In the genomic region with DNA sequence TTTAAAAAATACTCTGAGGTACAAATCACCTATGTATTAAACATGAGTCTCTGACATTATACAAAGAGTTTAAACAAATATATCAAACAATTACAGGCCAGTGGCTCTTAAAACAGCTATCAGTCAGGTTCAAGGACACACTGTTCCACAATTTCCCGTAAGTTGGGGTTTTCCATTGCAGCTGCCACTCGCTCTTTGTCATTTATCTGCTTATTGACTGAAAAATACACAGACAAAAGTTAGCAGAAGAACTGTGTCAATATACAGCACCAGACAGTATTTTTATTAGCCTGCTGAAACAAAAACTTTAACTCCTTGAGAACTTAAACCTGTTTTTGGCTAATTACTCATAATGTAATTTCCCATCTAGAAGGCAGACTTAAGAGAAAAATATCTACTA, we compare ENCODE assay signal across 1 cellular context.
TF ChIP-seq lines count a peak whose summit lies in the region.

No MANE protein-coding gene starts in this region.

TF ChIP-seq in HepG2, 621 proteins besides CTCF, POLR2A, EP300 and RAD21 (continued from another document and continues in another):
- TF ChIP-seq, protein P1, sequence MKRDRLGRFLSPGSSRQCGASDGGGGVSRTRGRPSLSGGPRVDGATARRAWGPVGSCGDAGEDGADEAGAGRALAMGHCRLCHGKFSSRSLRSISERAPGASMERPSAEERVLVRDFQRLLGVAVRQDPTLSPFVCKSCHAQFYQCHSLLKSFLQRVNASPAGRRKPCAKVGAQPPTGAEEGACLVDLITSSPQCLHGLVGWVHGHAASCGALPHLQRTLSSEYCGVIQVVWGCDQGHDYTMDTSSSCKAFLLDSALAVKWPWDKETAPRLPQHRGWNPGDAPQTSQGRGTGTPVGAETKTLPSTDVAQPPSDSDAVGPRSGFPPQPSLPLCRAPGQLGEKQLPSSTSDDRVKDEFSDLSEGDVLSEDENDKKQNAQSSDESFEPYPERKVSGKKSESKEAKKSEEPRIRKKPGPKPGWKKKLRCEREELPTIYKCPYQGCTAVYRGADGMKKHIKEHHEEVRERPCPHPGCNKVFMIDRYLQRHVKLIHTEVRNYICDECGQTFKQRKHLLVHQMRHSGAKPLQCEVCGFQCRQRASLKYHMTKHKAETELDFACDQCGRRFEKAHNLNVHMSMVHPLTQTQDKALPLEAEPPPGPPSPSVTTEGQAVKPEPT (CRISPR knock-in tag; IDR thresholded peaks at IDR 0.05; ENCODE audit: low read depth), result no peak
- no peak for TF ChIP-seq POLR2AphosphoS2 (IDR thresholded peaks at IDR 0.05; ENCODE audit: low read depth, low read length)
- TF ChIP-seq ZNF678 (CRISPR knock-in tag; IDR thresholded peaks at IDR 0.05), result no peak
- no peak for TF ChIP-seq ZNF879 (CRISPR knock-in tag; IDR thresholded peaks at IDR 0.05)
- TF ChIP-seq, protein P2, sequence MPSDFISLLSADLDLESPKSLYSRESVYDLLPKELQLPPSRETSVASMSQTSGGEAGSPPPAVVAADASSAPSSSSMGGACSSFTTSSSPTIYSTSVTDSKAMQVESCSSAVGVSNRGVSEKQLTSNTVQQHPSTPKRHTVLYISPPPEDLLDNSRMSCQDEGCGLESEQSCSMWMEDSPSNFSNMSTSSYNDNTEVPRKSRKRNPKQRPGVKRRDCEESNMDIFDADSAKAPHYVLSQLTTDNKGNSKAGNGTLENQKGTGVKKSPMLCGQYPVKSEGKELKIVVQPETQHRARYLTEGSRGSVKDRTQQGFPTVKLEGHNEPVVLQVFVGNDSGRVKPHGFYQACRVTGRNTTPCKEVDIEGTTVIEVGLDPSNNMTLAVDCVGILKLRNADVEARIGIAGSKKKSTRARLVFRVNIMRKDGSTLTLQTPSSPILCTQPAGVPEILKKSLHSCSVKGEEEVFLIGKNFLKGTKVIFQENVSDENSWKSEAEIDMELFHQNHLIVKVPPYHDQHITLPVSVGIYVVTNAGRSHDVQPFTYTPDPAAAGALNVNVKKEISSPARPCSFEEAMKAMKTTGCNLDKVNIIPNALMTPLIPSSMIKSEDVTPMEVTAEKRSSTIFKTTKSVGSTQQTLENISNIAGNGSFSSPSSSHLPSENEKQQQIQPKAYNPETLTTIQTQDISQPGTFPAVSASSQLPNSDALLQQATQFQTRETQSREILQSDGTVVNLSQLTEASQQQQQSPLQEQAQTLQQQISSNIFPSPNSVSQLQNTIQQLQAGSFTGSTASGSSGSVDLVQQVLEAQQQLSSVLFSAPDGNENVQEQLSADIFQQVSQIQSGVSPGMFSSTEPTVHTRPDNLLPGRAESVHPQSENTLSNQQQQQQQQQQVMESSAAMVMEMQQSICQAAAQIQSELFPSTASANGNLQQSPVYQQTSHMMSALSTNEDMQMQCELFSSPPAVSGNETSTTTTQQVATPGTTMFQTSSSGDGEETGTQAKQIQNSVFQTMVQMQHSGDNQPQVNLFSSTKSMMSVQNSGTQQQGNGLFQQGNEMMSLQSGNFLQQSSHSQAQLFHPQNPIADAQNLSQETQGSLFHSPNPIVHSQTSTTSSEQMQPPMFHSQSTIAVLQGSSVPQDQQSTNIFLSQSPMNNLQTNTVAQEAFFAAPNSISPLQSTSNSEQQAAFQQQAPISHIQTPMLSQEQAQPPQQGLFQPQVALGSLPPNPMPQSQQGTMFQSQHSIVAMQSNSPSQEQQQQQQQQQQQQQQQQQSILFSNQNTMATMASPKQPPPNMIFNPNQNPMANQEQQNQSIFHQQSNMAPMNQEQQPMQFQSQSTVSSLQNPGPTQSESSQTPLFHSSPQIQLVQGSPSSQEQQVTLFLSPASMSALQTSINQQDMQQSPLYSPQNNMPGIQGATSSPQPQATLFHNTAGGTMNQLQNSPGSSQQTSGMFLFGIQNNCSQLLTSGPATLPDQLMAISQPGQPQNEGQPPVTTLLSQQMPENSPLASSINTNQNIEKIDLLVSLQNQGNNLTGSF (CRISPR knock-in tag; IDR thresholded peaks at IDR 0.05), result no peak
- TF ChIP-seq, protein P3, sequence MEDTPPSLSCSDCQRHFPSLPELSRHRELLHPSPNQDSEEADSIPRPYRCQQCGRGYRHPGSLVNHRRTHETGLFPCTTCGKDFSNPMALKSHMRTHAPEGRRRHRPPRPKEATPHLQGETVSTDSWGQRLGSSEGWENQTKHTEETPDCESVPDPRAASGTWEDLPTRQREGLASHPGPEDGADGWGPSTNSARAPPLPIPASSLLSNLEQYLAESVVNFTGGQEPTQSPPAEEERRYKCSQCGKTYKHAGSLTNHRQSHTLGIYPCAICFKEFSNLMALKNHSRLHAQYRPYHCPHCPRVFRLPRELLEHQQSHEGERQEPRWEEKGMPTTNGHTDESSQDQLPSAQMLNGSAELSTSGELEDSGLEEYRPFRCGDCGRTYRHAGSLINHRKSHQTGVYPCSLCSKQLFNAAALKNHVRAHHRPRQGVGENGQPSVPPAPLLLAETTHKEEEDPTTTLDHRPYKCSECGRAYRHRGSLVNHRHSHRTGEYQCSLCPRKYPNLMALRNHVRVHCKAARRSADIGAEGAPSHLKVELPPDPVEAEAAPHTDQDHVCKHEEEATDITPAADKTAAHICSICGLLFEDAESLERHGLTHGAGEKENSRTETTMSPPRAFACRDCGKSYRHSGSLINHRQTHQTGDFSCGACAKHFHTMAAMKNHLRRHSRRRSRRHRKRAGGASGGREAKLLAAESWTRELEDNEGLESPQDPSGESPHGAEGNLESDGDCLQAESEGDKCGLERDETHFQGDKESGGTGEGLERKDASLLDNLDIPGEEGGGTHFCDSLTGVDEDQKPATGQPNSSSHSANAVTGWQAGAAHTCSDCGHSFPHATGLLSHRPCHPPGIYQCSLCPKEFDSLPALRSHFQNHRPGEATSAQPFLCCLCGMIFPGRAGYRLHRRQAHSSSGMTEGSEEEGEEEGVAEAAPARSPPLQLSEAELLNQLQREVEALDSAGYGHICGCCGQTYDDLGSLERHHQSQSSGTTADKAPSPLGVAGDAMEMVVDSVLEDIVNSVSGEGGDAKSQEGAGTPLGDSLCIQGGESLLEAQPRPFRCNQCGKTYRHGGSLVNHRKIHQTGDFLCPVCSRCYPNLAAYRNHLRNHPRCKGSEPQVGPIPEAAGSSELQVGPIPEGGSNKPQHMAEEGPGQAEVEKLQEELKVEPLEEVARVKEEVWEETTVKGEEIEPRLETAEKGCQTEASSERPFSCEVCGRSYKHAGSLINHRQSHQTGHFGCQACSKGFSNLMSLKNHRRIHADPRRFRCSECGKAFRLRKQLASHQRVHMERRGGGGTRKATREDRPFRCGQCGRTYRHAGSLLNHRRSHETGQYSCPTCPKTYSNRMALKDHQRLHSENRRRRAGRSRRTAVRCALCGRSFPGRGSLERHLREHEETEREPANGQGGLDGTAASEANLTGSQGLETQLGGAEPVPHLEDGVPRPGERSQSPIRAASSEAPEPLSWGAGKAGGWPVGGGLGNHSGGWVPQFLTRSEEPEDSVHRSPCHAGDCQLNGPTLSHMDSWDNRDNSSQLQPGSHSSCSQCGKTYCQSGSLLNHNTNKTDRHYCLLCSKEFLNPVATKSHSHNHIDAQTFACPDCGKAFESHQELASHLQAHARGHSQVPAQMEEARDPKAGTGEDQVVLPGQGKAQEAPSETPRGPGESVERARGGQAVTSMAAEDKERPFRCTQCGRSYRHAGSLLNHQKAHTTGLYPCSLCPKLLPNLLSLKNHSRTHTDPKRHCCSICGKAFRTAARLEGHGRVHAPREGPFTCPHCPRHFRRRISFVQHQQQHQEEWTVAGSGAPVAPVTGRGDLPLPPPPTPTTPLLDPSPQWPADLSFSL (CRISPR knock-in tag; IDR thresholded peaks at IDR 0.05), result no peak
- no peak; the same call in 1 of the 2 replicates for TF ChIP-seq TCF7L2 (IDR thresholded peaks at IDR 0.05; ENCODE audit: low read depth, low read length)
- no peak for TF ChIP-seq ZNF713 (CRISPR knock-in tag; IDR thresholded peaks at IDR 0.05)
- TF ChIP-seq ZNF850 (CRISPR knock-in tag; conservative IDR thresholded peaks at IDR 0.05), result no peak
- no peak for TF ChIP-seq ZNF501 (CRISPR knock-in tag; IDR thresholded peaks at IDR 0.05)
- TF ChIP-seq SIN3B (IDR thresholded peaks at IDR 0.05; ENCODE audit: low read length), result no peak
- TF ChIP-seq, protein P4, sequence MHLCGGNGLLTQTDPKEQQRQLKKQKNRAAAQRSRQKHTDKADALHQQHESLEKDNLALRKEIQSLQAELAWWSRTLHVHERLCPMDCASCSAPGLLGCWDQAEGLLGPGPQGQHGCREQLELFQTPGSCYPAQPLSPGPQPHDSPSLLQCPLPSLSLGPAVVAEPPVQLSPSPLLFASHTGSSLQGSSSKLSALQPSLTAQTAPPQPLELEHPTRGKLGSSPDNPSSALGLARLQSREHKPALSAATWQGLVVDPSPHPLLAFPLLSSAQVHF (CRISPR knock-in tag; IDR thresholded peaks at IDR 0.05), result no peak
- TF ChIP-seq ZBTB21 (CRISPR knock-in tag; IDR thresholded peaks at IDR 0.05), result no peak
- no peak for TF ChIP-seq BORCS8-MEF2B (CRISPR knock-in tag; IDR thresholded peaks at IDR 0.05)
- TF ChIP-seq, protein P5, sequence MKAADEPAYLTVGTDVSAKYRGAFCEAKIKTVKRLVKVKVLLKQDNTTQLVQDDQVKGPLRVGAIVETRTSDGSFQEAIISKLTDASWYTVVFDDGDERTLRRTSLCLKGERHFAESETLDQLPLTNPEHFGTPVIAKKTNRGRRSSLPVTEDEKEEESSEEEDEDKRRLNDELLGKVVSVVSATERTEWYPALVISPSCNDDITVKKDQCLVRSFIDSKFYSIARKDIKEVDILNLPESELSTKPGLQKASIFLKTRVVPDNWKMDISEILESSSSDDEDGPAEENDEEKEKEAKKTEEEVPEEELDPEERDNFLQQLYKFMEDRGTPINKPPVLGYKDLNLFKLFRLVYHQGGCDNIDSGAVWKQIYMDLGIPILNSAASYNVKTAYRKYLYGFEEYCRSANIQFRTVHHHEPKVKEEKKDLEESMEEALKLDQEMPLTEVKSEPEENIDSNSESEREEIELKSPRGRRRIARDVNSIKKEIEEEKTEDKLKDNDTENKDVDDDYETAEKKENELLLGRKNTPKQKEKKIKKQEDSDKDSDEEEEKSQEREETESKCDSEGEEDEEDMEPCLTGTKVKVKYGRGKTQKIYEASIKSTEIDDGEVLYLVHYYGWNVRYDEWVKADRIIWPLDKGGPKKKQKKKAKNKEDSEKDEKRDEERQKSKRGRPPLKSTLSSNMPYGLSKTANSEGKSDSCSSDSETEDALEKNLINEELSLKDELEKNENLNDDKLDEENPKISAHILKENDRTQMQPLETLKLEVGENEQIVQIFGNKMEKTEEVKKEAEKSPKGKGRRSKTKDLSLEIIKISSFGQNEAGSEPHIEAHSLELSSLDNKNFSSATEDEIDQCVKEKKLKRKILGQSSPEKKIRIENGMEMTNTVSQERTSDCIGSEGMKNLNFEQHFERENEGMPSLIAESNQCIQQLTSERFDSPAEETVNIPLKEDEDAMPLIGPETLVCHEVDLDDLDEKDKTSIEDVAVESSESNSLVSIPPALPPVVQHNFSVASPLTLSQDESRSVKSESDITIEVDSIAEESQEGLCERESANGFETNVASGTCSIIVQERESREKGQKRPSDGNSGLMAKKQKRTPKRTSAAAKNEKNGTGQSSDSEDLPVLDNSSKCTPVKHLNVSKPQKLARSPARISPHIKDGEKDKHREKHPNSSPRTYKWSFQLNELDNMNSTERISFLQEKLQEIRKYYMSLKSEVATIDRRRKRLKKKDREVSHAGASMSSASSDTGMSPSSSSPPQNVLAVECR (CRISPR knock-in tag; IDR thresholded peaks at IDR 0.05; ENCODE audit: borderline replicate concordance), result no peak; the same call in 1 of the 2 replicates
- TF ChIP-seq, protein P6, sequence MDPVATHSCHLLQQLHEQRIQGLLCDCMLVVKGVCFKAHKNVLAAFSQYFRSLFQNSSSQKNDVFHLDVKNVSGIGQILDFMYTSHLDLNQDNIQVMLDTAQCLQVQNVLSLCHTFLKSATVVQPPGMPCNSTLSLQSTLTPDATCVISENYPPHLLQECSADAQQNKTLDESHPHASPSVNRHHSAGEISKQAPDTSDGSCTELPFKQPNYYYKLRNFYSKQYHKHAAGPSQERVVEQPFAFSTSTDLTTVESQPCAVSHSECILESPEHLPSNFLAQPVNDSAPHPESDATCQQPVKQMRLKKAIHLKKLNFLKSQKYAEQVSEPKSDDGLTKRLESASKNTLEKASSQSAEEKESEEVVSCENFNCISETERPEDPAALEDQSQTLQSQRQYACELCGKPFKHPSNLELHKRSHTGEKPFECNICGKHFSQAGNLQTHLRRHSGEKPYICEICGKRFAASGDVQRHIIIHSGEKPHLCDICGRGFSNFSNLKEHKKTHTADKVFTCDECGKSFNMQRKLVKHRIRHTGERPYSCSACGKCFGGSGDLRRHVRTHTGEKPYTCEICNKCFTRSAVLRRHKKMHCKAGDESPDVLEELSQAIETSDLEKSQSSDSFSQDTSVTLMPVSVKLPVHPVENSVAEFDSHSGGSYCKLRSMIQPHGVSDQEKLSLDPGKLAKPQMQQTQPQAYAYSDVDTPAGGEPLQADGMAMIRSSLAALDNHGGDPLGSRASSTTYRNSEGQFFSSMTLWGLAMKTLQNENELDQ (CRISPR knock-in tag; IDR thresholded peaks at IDR 0.05; ENCODE audit: borderline replicate concordance), result no peak
- TF ChIP-seq ZNF781 (CRISPR knock-in tag; IDR thresholded peaks at IDR 0.05; ENCODE audit: borderline replicate concordance, not compliant biosample characterization), result no peak
- no peak for TF ChIP-seq ZZZ3 (CRISPR knock-in tag; IDR thresholded peaks at IDR 0.05; ENCODE audit: borderline replicate concordance)
- TF ChIP-seq, protein P7, sequence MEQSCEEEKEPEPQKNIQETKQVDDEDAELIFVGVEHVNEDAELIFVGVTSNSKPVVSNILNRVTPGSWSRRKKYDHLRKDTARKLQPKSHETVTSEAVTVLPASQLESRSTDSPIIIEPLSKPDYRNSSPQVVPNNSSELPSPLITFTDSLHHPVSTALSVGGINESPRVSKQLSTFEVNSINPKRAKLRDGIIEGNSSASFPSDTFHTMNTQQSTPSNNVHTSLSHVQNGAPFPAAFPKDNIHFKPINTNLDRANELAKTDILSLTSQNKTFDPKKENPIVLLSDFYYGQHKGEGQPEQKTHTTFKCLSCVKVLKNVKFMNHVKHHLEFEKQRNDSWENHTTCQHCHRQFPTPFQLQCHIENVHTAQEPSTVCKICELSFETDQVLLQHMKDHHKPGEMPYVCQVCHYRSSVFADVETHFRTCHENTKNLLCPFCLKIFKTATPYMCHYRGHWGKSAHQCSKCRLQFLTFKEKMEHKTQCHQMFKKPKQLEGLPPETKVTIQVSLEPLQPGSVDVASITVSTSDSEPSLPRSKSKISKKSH (CRISPR knock-in tag; IDR thresholded peaks at IDR 0.05; ENCODE audit: borderline replicate concordance), result no peak
- TF ChIP-seq IRX3 (CRISPR knock-in tag; IDR thresholded peaks at IDR 0.05; ENCODE audit: borderline replicate concordance, low read depth), result no peak
- TF ChIP-seq MTA3 (CRISPR knock-in tag; IDR thresholded peaks at IDR 0.05), result no peak
- no peak for TF ChIP-seq ZNF451 (CRISPR knock-in tag; IDR thresholded peaks at IDR 0.05)
- no peak for TF ChIP-seq GTF3A (CRISPR knock-in tag; conservative IDR thresholded peaks at IDR 0.05)
